Comparison of ENCODE assay signal across 2 cellular contexts in genomic region chr7:106914018-106914607, GRCh38.
TF ChIP-seq lines count a peak whose summit lies in the region.

No MANE protein-coding gene starts in this region.

TF ChIP-seq in HepG2, 621 proteins besides CTCF, POLR2A, EP300 and RAD21:
- no peak for TF ChIP-seq ZNF432 (CRISPR knock-in tag; IDR thresholded peaks at IDR 0.05; ENCODE audit: borderline replicate concordance)
- no peak for TF ChIP-seq MED8 (CRISPR knock-in tag; IDR thresholded peaks at IDR 0.05; ENCODE audit: insufficient replicate concordance)
- TF ChIP-seq ZSCAN5A (CRISPR knock-in tag; IDR thresholded peaks at IDR 0.05; ENCODE audit: borderline replicate concordance): no peak
- peak; percentile 72 for TF ChIP-seq CEBPG (CRISPR knock-in tag; IDR thresholded peaks at IDR 0.05)
- no peak for TF ChIP-seq MIER2 (CRISPR knock-in tag; IDR thresholded peaks at IDR 0.05)
- TF ChIP-seq CEBPB (IDR thresholded peaks at IDR 0.05; ENCODE audit: borderline replicate concordance, low read depth, low read length): peak; percentile 96
- no peak for TF ChIP-seq TOE1 (CRISPR knock-in tag; IDR thresholded peaks at IDR 0.05)
- TF ChIP-seq HOXD1 (CRISPR knock-in tag; IDR thresholded peaks at IDR 0.05): no peak
- TF ChIP-seq REST (IDR thresholded peaks at IDR 0.05; ENCODE audit: borderline replicate concordance in 1 of 2, low read depth in 1 of 2, low read length in 2 of 2): no peak

TF ChIP-seq in H1, 55 proteins besides CTCF, POLR2A, EP300 and RAD21:
- peak; percentile 95 for TF ChIP-seq CEBPB (IDR thresholded peaks at IDR 0.05; ENCODE audit: low read depth, low read length)
- TF ChIP-seq SP2 (IDR thresholded peaks at IDR 0.05; ENCODE audit: low read length): no peak
